8 cellular contexts compared by ENCODE assay signal in genomic region chr3:133926736-133927542, GRCh38. TPM values are rescaled to one million over a fixed set of nuclear protein-coding genes. Genes with fewer than 3 reads are reported as not detected.
A peak's percentile ranks its signal among the peaks of the same experiment; 100 is the strongest.
DNase-seq lines count a peak whose midpoint lies in the region; ATAC-seq, FAIRE-seq and TF ChIP-seq lines count a peak whose summit lies in the region.

No MANE protein-coding gene starts in this region.

- H3K4me1 ChIP-seq in GM12878 (ENCODE audit: control insufficient read depth, insufficient read depth, low read length) (peaks cover 2% of the 10 kb centered on the region), upper lobe of right lung (peaks cover 11% of the 10 kb centered on the region)

- H3K36me3 ChIP-seq in GM12878 (ENCODE audit: control insufficient read depth in 2 of 2, insufficient read depth in 2 of 2, low read length in 1 of 2): no peaks in the 10 kb centered on the region
- H3K36me3 ChIP-seq in upper lobe of right lung: no peaks in the 10 kb centered on the region

- TF ChIP-seq CTCF in GM12878 (IDR thresholded peaks at IDR 0.05 in 2 of 3, conservative IDR thresholded peaks at IDR 0.05 in 1 of 3; ENCODE audit: control insufficient read depth in 2 of 3, extremely low read depth in 1 of 3, insufficient read depth in 1 of 3, low read depth in 3 of 3, low read length in 3 of 3) (no peak), lower leg skin (IDR thresholded peaks at IDR 0.05) (no peak), upper lobe of right lung (IDR thresholded peaks at IDR 0.05) (peak; percentile 7)

- H4K20me1 ChIP-seq in GM12878 (ENCODE audit: control insufficient read depth, insufficient read depth): no peaks in the 10 kb centered on the region; the same call in 1 of the 2 replicates

- no peaks in the 10 kb centered on the region for H3K79me2 ChIP-seq in GM12878 (ENCODE audit: control insufficient read depth, insufficient read depth, low read length)

- H3K27ac ChIP-seq in GM12878 (ENCODE audit: control insufficient read depth, insufficient read depth) (no peak overlapping the region), upper lobe of right lung (no peak overlapping the region)

- intact Hi-C loops in GM12878 (cut with micrococcal nuclease; ENCODE audit: unreplicated experiment) (loop anchor here (1.0 to 10.0 kb wide), 5 partner anchors 108 to 1196 kb away; no protein-coding TSS in a partner anchor), lower leg skin (cut with DNase I; ENCODE audit: low total_unique reads) (no loop called here), upper lobe of right lung (cut with DNase I) (no loop called here)

- peak overlapping the region; percentile 74 for H3K4me3 ChIP-seq in GM12878
- peak overlapping the region; percentile 15 for H3K4me3 ChIP-seq in lower leg skin (ENCODE audit: low read depth, poor library complexity, severe bottlenecking)
- H3K4me3 ChIP-seq in upper lobe of right lung: peak overlapping the region; percentile 54

- no peak for TF ChIP-seq EP300 in GM12878 (IDR thresholded peaks at IDR 0.05; ENCODE audit: borderline replicate concordance in 1 of 2, control insufficient read depth in 1 of 2, low read depth in 2 of 2, low read length in 2 of 2)

- TF ChIP-seq POLR2A in GM12878 (IDR thresholded peaks at IDR 0.05; ENCODE audit: low read depth, low read length) (no peak), lower leg skin (IDR thresholded peaks at IDR 0.05) (no peak)

- H3K9me3 ChIP-seq in GM12878 (replicated peaks; ENCODE audit: control insufficient read depth, insufficient read depth, low read length) (no peaks in the 10 kb centered on the region), upper lobe of right lung (no peaks in the 10 kb centered on the region)

- BruUV-seq in GM12878 (replicated peaks; lab: Mats Ljungman, UMichigan): no TSS peak

- DNase-seq in GM12878 (ENCODE audit: low read depth, low spot score) (no peak), lower leg skin (ENCODE audit: low spot score in 2 of 2) (no peak), upper lobe of right lung (no peak), NOMO-1 treated with DMSO at 0.1 percent for 48 hours (lab: John Stamatoyannopoulos, UW; ENCODE audit: unreplicated experiment) (no peak), NCI-H2107 (lab: John Stamatoyannopoulos, UW) (no peak), NCI-H128 (lab: John Stamatoyannopoulos, UW; ENCODE audit: unreplicated experiment) (no peak)

- 31% methylated on average over 35 of the region's 35 CpGs for WGBS in GM12878 (ENCODE audit: insufficient coverage, insufficient replicate concordance, low lambda C conversion rate, missing lambda C conversion rate)
- WGBS in lower leg skin, 2 donors: 25 to 34% methylated on average over 29 to 31 of the region's 35 CpGs

- H3K4me2 ChIP-seq in GM12878 (ENCODE audit: control insufficient read depth, insufficient read depth): peak overlapping the region; percentile 92

- in situ Hi-C loops in GM12878 (cut with MboI): no loop called here

- no peak for FAIRE-seq in GM12878 (lab: Jason Lieb, UNC)

- POLR2A ChIA-PET in GM12878 (lab: Charles Lee): no interaction called here

- ATAC-seq in GM18511 (IDR thresholded peaks at IDR 0.05; ENCODE audit: unreplicated experiment) (peak; percentile 28), HG03045 (IDR thresholded peaks at IDR 0.05; ENCODE audit: unreplicated experiment) (peak; percentile 24), GM12878 (peak; percentile 29), upper lobe of right lung (peak; percentile 10)

- SMC1A ChIA-PET in GM12878 (lab: Charles Lee; ENCODE audit: uncharacterized antibody, unreplicated experiment): no interaction called here

- no peak overlapping the region for H3K9ac ChIP-seq in GM12878 (ENCODE audit: control insufficient read depth, insufficient read depth, low read length)

- peak overlapping the region; percentile 59 for H2AFZ ChIP-seq in GM12878 (ENCODE audit: control insufficient read depth, low read depth, low read length)

- TF ChIP-seq RAD21 in GM12878 (IDR thresholded peaks at IDR 0.05; ENCODE audit: insufficient read depth, low read depth, low read length): no peak

- CTCF ChIA-PET in GM12878 (lab: Yijun Ruan, JAX): interaction anchor here (1.6 kb wide), 1 partner anchor 94 kb away, joined by 4 read pairs; no protein-coding TSS in a partner anchor

- peaks cover 0 to 2% of the 10 kb centered on the region in 2 experiments; a peak in 2 of 4 replicates for H3K27me3 ChIP-seq in GM12878 (replicated peaks in 1 of 2; ENCODE audit: control insufficient read depth in 2 of 2, insufficient read depth in 2 of 2, low read length in 1 of 2)
- no peaks in the 10 kb centered on the region for H3K27me3 ChIP-seq in upper lobe of right lung

- RAD21 ChIA-PET in GM12878 (lab: Charles Lee; ENCODE audit: unreplicated experiment): no interaction called here

TF ChIP-seq in GM12878, 131 proteins besides CTCF, POLR2A, EP300 and RAD21:
- TF ChIP-seq STAT1 (conservative IDR thresholded peaks at IDR 0.05): no peak
- TF ChIP-seq RB1 (IDR thresholded peaks at IDR 0.05; ENCODE audit: borderline replicate concordance): no peak
- TF ChIP-seq NFYA (IDR thresholded peaks at IDR 0.05; ENCODE audit: borderline replicate concordance, low read depth, low read length): no peak
- no peak for TF ChIP-seq SP1 (IDR thresholded peaks at IDR 0.05; ENCODE audit: low read depth, low read length)
- TF ChIP-seq STAT3 (IDR thresholded peaks at IDR 0.05; ENCODE audit: low read depth, low read length): no peak
- TF ChIP-seq USF1 (IDR thresholded peaks at IDR 0.05; ENCODE audit: borderline replicate concordance, extremely low read length, insufficient read depth, low read depth, low read length): no peak
- no peak for TF ChIP-seq BACH1 (IDR thresholded peaks at IDR 0.05; ENCODE audit: borderline replicate concordance)
- TF ChIP-seq PBX3 (IDR thresholded peaks at IDR 0.05; ENCODE audit: insufficient replicate concordance, low read depth, low read length): no peak
- TF ChIP-seq RFX5 (IDR thresholded peaks at IDR 0.05; ENCODE audit: low read depth, low read length): no peak

RNA-seq across cellular contexts. Expression of gene RAB6B, which starts 31.3 kb away (rescaled TPM):
- not detected in 2 replicates for total RNA-seq in GM12878 (2013; cell fraction: nucleolus; rRNA removed)
- total RNA-seq in GM12878 (2014; rRNA removed) (not detected in 2 replicates), GM12878 (2014; rRNA removed; fragmentation: Illumina TruSeq; extraction: Trizol) (not detected in 2 replicates), GM12878 (2021) (0.13 TPM in 1 of 2 replicates, not detected in the other), lower leg skin (1 to 10 TPM in 1 of 4 donors, under 1 TPM in 3; 0.30 to 1.1 (median 0.65) TPM), upper lobe of right lung (7.4 TPM)
- polyA plus RNA-seq in GM12878 (2011; ENCODE audit: low read depth): 0.47 TPM
- polyA plus RNA-seq in GM12878 (2011; rRNA removed) (not detected in 2 replicates), GM12878 (2014; fragmentation: Illumina TruSeq; extraction: Trizol) (0.01 TPM in 1 of 2 replicates, not detected in the other), GM12878 (2014; fragmentation: Nextera tagmentation; extraction: Ambion mirVana) (under 1 TPM in 1 of 2 experiments, not detected in 1; 0.02 TPM), GM12878 (2014; rRNA removed) (0.04 TPM in 1 of 2 replicates, not detected in the other), GM12878 (2016; fragmentation: Nextera tagmentation; extraction: Ambion mirVana) (under 1 TPM; 0.09 to 0.16 TPM)
- polyA plus RNA-seq in GM12878 (2011; cell fraction: cytosol; rRNA removed): not detected in 2 replicates
- 0.03 TPM in 1 of 2 replicates, not detected in the other for polyA plus RNA-seq in GM12878 (2011; cell fraction: nucleus; rRNA removed)
- polyA plus RNA-seq in GM12878 (2012): 0.57 and 1.5 TPM in 2 replicates
- not detected in 2 replicates for polyA minus RNA-seq in GM12878 (2011; rRNA and poly(A)+ RNA removed)
- polyA minus RNA-seq in GM12878 (2011; cell fraction: cytosol; rRNA and poly(A)+ RNA removed): not detected in 2 replicates
- polyA minus RNA-seq in GM12878 (2011; cell fraction: nucleus; rRNA and poly(A)+ RNA removed): not detected in 2 replicates

Comparison
In these comparisons a context has a peak if more than half of its experiments do, and no peak if none do; other contexts are left out.
1. H3K4me3 ChIP-seq: peak in every context shown above with its lines; median percentile 74 in GM12878; 54 in upper lobe of right lung; 15 in lower leg skin.